ENCODE assay signal across 1 cellular context in genomic region chr6:107965746-107966145, GRCh38.
TF ChIP-seq lines count a peak whose summit lies in the region.

No MANE protein-coding gene starts in this region.

TF ChIP-seq in K562, 482 proteins besides CTCF, POLR2A, EP300 and RAD21 (continued from another document):
- TF ChIP-seq ZBTB49 (CRISPR knock-in tag; IDR thresholded peaks at IDR 0.05; ENCODE audit: borderline replicate concordance) (no peak), STAT6 (CRISPR knock-in tag; IDR thresholded peaks at IDR 0.05) (no peak), NR2F6 (CRISPR knock-in tag; IDR thresholded peaks at IDR 0.05) (no peak), NFRKB (IDR thresholded peaks at IDR 0.05; ENCODE audit: low read depth) (no peak), BRD9 (IDR thresholded peaks at IDR 0.05; ENCODE audit: low read depth, partially characterized antibody) (no peak), REST (CRISPR knock-in tag; IDR thresholded peaks at IDR 0.05; ENCODE audit: low read depth) (no peak), RERE (CRISPR knock-in tag; IDR thresholded peaks at IDR 0.05; ENCODE audit: borderline replicate concordance) (no peak), MAZ (CRISPR knock-in tag; conservative IDR thresholded peaks at IDR 0.05 in 1 of 2, IDR thresholded peaks at IDR 0.05 in 1 of 2) (no peak), ZNF644 (tag; IDR thresholded peaks at IDR 0.05; ENCODE audit: low read depth) (no peak), DIDO1 (tag; IDR thresholded peaks at IDR 0.05; ENCODE audit: low read depth) (no peak), ZNF12 (CRISPR knock-in tag; IDR thresholded peaks at IDR 0.05) (no peak), BRF2 (IDR thresholded peaks at IDR 0.05; ENCODE audit: borderline replicate concordance, insufficient read depth, insufficient read length) (no peak), MNT (conservative IDR thresholded peaks at IDR 0.05) (no peak), E2F5 (CRISPR knock-in tag; IDR thresholded peaks at IDR 0.05) (no peak)
